ENCODE assay signal across 1 cellular context in the genomic region with DNA sequence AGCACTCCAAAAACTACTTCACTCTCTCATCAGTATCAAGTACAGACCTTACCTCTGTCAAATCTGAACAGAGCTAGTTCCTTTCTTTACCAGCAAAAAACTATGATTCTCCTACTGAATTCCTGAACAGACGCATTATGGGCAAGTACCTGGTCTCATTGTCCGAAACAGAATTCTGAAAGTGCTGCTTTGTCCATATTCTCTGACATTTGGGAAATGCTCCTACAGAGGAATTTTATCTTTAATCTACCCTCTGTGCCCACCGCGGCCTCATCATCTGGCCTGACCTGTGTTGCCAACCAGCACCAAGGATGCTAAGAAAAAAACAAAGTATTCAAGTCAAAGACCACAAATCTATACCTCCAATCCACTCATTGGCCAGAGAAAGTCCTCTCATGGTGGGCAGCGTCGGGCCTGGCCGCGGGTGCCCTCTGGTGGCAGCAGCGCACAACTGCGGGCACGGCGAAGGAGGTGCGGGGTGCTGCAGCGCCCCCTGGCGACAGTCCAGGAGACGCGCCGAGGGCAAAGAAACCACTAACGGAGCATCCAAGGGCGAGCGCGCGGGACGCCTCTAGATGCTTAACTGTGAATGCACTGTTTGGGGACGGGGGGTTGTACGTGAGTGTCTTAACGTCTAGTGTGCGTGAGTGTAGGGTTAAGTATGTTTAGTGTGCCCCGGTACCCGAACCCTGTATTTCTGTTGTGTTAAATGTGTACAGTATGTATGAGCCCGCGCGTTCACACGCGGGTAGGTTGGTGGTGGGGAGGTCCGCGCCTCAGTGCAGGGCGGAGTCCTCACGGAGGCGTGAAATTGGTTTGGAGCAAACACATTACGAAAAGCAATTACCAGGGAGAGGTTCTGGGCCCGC.
TF ChIP-seq lines count a peak whose summit lies in the region.

No MANE protein-coding gene starts in this region.

TF ChIP-seq in K562, 482 proteins besides CTCF, POLR2A, EP300 and RAD21 (continued from another document and continues in another):
- TF ChIP-seq, protein P1, sequence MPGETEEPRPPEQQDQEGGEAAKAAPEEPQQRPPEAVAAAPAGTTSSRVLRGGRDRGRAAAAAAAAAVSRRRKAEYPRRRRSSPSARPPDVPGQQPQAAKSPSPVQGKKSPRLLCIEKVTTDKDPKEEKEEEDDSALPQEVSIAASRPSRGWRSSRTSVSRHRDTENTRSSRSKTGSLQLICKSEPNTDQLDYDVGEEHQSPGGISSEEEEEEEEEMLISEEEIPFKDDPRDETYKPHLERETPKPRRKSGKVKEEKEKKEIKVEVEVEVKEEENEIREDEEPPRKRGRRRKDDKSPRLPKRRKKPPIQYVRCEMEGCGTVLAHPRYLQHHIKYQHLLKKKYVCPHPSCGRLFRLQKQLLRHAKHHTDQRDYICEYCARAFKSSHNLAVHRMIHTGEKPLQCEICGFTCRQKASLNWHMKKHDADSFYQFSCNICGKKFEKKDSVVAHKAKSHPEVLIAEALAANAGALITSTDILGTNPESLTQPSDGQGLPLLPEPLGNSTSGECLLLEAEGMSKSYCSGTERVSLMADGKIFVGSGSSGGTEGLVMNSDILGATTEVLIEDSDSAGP (CRISPR knock-in tag; IDR thresholded peaks at IDR 0.05), result 0 out of 2 replicates have a peak, but pooled peaks have one; percentile 18
- peak; percentile 76 for TF ChIP-seq ZBTB7A (IDR thresholded peaks at IDR 0.05; ENCODE audit: borderline replicate concordance, control insufficient read depth, low read depth, low read length)
- TF ChIP-seq HEY1 (CRISPR knock-in tag; IDR thresholded peaks at IDR 0.05; ENCODE audit: borderline replicate concordance), result no peak
- no peak for TF ChIP-seq ARHGAP35 (IDR thresholded peaks at IDR 0.05; ENCODE audit: partially characterized antibody)
- no peak; a peak in 1 of 4 replicates for TF ChIP-seq FOXA3 (CRISPR knock-in tag; conservative IDR thresholded peaks at IDR 0.05 in 1 of 2, IDR thresholded peaks at IDR 0.05 in 1 of 2)
- TF ChIP-seq, protein P2, sequence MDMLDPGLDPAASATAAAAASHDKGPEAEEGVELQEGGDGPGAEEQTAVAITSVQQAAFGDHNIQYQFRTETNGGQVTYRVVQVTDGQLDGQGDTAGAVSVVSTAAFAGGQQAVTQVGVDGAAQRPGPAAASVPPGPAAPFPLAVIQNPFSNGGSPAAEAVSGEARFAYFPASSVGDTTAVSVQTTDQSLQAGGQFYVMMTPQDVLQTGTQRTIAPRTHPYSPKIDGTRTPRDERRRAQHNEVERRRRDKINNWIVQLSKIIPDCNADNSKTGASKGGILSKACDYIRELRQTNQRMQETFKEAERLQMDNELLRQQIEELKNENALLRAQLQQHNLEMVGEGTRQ (CRISPR knock-in tag; IDR thresholded peaks at IDR 0.05), result no peak
- TF ChIP-seq KHSRP (IDR thresholded peaks at IDR 0.05), result no peak
- TF ChIP-seq, protein P3, sequence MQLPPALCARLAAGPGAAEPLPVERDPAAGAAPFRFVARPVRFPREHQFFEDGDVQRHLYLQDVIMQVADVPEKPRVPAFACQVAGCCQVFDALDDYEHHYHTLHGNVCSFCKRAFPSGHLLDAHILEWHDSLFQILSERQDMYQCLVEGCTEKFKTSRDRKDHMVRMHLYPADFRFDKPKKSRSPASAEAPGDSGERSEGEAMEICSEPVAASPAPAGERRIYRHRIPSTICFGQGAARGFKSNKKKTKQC (CRISPR knock-in tag; IDR thresholded peaks at IDR 0.05), result peak; percentile 88
- no peak for TF ChIP-seq ZNF696 (CRISPR knock-in tag; conservative IDR thresholded peaks at IDR 0.05)
- 0 out of 2 replicates have a peak, but pooled peaks have one; percentile 22 for TF ChIP-seq ZNF41 (CRISPR knock-in tag; conservative IDR thresholded peaks at IDR 0.05)
- TF ChIP-seq PRPF4 (IDR thresholded peaks at IDR 0.05; ENCODE audit: insufficient read depth, low read depth, low read length, poor library complexity, severe bottlenecking), result no peak
- TF ChIP-seq, protein P4, sequence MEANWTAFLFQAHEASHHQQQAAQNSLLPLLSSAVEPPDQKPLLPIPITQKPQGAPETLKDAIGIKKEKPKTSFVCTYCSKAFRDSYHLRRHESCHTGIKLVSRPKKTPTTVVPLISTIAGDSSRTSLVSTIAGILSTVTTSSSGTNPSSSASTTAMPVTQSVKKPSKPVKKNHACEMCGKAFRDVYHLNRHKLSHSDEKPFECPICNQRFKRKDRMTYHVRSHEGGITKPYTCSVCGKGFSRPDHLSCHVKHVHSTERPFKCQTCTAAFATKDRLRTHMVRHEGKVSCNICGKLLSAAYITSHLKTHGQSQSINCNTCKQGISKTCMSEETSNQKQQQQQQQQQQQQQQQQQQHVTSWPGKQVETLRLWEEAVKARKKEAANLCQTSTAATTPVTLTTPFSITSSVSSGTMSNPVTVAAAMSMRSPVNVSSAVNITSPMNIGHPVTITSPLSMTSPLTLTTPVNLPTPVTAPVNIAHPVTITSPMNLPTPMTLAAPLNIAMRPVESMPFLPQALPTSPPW (CRISPR knock-in tag; IDR thresholded peaks at IDR 0.05), result 0 out of 2 replicates have a peak, but pooled peaks have one; percentile 30
- no peak for TF ChIP-seq HLTF (IDR thresholded peaks at IDR 0.05)
- no peak for TF ChIP-seq FUS (optimal IDR thresholded peaks at IDR 0.05; ENCODE audit: low read depth, low read length)
- no peak for TF ChIP-seq SRSF3 (IDR thresholded peaks at IDR 0.05; ENCODE audit: insufficient read depth, low read length)
- TF ChIP-seq, protein P5, sequence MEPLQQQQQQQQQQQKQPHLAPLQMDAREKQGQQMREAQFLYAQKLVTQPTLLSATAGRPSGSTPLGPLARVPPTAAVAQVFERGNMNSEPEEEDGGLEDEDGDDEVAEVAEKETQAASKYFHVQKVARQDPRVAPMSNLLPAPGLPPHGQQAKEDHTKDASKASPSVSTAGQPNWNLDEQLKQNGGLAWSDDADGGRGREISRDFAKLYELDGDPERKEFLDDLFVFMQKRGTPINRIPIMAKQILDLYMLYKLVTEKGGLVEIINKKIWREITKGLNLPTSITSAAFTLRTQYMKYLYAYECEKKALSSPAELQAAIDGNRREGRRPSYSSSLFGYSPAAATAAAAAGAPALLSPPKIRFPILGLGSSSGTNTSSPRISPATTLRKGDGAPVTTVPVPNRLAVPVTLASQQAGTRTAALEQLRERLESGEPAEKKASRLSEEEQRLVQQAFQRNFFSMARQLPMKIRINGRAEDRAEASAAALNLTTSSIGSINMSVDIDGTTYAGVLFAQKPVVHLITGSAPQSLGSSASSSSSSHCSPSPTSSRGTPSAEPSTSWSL (CRISPR knock-in tag; IDR thresholded peaks at IDR 0.05; ENCODE audit: borderline replicate concordance), result no peak
- no peak for TF ChIP-seq ADNP (tag; IDR thresholded peaks at IDR 0.05)
- TF ChIP-seq RNF2 (IDR thresholded peaks at IDR 0.05), result no peak
- TF ChIP-seq FOXK2 (conservative IDR thresholded peaks at IDR 0.05 in 1 of 2, IDR thresholded peaks at IDR 0.05 in 1 of 2; ENCODE audit: low read depth in 2 of 2), result no peak
- TF ChIP-seq ZNF253 (CRISPR knock-in tag; conservative IDR thresholded peaks at IDR 0.05), result no peak
- TF ChIP-seq, protein P6, sequence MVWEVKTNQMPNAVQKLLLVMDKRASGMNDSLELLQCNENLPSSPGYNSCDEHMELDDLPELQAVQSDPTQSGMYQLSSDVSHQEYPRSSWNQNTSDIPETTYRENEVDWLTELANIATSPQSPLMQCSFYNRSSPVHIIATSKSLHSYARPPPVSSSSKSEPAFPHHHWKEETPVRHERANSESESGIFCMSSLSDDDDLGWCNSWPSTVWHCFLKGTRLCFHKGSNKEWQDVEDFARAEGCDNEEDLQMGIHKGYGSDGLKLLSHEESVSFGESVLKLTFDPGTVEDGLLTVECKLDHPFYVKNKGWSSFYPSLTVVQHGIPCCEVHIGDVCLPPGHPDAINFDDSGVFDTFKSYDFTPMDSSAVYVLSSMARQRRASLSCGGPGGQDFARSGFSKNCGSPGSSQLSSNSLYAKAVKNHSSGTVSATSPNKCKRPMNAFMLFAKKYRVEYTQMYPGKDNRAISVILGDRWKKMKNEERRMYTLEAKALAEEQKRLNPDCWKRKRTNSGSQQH (CRISPR knock-in tag; IDR thresholded peaks at IDR 0.05), result no peak
- no peak for TF ChIP-seq ZFPM2 (CRISPR knock-in tag; IDR thresholded peaks at IDR 0.05)
- no peak for TF ChIP-seq POLR2AphosphoS5 (IDR thresholded peaks at IDR 0.05; ENCODE audit: control insufficient read depth, insufficient read depth, low read depth, low read length)
- peak; percentile 54; the same call in 1 of the 2 replicates for TF ChIP-seq RUNX1 (IDR thresholded peaks at IDR 0.05; ENCODE audit: low read depth)
- TF ChIP-seq ZNF436 (CRISPR knock-in tag; IDR thresholded peaks at IDR 0.05), result no peak
- no peak for TF ChIP-seq GATAD2A (IDR thresholded peaks at IDR 0.05)
- TF ChIP-seq MAFG (tag; conservative IDR thresholded peaks at IDR 0.05), result no peak
- TF ChIP-seq RBM22 (IDR thresholded peaks at IDR 0.05; ENCODE audit: low read depth, low read length, poor library complexity, severe bottlenecking), result peak; percentile 71
- no peak for TF ChIP-seq BDP1 (IDR thresholded peaks at IDR 0.05; ENCODE audit: insufficient read depth, insufficient read length)
- TF ChIP-seq, protein P7, sequence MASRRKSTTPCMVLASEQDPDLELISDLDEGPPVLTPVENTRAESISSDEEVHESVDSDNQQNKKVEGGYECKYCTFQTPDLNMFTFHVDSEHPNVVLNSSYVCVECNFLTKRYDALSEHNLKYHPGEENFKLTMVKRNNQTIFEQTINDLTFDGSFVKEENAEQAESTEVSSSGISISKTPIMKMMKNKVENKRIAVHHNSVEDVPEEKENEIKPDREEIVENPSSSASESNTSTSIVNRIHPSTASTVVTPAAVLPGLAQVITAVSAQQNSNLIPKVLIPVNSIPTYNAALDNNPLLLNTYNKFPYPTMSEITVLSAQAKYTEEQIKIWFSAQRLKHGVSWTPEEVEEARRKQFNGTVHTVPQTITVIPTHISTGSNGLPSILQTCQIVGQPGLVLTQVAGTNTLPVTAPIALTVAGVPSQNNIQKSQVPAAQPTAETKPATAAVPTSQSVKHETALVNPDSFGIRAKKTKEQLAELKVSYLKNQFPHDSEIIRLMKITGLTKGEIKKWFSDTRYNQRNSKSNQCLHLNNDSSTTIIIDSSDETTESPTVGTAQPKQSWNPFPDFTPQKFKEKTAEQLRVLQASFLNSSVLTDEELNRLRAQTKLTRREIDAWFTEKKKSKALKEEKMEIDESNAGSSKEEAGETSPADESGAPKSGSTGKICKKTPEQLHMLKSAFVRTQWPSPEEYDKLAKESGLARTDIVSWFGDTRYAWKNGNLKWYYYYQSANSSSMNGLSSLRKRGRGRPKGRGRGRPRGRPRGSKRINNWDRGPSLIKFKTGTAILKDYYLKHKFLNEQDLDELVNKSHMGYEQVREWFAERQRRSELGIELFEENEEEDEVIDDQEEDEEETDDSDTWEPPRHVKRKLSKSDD (conservative IDR thresholded peaks at IDR 0.05; ENCODE audit: low read length), result peak; percentile 79; the same call in 1 of the 2 replicates
- TF ChIP-seq ILK (tag; IDR thresholded peaks at IDR 0.05; ENCODE audit: borderline replicate concordance, low read depth), result no peak
- peak; percentile 61; the same call in 1 of the 2 replicates for TF ChIP-seq GTF2F1 (IDR thresholded peaks at IDR 0.05; ENCODE audit: low read depth, low read length)
- TF ChIP-seq RBBP5 (IDR thresholded peaks at IDR 0.05; ENCODE audit: borderline replicate concordance, insufficient read depth, low read length, poor library complexity, severe bottlenecking), result peak; percentile 41
- TF ChIP-seq, protein P8, sequence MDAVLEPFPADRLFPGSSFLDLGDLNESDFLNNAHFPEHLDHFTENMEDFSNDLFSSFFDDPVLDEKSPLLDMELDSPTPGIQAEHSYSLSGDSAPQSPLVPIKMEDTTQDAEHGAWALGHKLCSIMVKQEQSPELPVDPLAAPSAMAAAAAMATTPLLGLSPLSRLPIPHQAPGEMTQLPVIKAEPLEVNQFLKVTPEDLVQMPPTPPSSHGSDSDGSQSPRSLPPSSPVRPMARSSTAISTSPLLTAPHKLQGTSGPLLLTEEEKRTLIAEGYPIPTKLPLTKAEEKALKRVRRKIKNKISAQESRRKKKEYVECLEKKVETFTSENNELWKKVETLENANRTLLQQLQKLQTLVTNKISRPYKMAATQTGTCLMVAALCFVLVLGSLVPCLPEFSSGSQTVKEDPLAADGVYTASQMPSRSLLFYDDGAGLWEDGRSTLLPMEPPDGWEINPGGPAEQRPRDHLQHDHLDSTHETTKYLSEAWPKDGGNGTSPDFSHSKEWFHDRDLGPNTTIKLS (IDR thresholded peaks at IDR 0.05; ENCODE audit: borderline replicate concordance, low read depth), result no peak
- TF ChIP-seq HNRNPL (IDR thresholded peaks at IDR 0.05; ENCODE audit: low read depth, low read length), result no peak
- TF ChIP-seq, protein P9, sequence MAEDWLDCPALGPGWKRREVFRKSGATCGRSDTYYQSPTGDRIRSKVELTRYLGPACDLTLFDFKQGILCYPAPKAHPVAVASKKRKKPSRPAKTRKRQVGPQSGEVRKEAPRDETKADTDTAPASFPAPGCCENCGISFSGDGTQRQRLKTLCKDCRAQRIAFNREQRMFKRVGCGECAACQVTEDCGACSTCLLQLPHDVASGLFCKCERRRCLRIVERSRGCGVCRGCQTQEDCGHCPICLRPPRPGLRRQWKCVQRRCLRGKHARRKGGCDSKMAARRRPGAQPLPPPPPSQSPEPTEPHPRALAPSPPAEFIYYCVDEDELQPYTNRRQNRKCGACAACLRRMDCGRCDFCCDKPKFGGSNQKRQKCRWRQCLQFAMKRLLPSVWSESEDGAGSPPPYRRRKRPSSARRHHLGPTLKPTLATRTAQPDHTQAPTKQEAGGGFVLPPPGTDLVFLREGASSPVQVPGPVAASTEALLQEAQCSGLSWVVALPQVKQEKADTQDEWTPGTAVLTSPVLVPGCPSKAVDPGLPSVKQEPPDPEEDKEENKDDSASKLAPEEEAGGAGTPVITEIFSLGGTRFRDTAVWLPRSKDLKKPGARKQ (CRISPR knock-in tag; IDR thresholded peaks at IDR 0.05), result peak; percentile 99
- TF ChIP-seq, protein P10, sequence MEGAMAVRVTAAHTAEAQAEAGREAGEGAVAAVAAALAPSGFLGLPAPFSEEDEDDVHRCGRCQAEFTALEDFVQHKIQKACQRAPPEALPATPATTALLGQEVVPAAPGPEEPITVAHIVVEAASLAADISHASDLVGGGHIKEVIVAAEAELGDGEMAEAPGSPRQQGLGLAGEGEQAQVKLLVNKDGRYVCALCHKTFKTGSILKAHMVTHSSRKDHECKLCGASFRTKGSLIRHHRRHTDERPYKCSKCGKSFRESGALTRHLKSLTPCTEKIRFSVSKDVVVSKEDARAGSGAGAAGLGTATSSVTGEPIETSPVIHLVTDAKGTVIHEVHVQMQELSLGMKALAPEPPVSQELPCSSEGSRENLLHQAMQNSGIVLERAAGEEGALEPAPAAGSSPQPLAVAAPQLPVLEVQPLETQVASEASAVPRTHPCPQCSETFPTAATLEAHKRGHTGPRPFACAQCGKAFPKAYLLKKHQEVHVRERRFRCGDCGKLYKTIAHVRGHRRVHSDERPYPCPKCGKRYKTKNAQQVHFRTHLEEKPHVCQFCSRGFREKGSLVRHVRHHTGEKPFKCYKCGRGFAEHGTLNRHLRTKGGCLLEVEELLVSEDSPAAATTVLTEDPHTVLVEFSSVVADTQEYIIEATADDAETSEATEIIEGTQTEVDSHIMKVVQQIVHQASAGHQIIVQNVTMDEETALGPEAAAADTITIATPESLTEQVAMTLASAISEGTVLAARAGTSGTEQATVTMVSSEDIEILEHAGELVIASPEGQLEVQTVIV (CRISPR knock-in tag; IDR thresholded peaks at IDR 0.05; ENCODE audit: borderline replicate concordance), result no peak
